ENCODE assay signal across 19 cellular contexts in the genomic region with DNA sequence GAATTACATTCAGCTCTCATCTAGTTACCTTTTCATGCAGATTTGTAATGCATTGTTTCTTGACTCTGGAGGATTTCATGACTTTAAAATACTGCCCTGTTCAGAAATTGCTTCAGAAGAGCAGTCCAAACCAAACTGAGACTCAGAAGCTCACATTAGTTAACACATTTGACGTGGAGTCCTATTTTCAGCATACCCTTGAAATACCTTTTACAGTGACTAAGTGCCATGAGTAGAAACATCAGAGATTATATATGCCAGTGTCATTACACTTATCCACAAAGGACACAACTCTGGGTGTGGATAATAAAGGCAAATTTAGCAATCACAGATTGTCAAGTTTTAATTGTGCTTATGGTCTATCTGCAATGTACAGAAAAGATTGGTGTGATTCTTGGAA.
"Had no signal": no experiment of that assay in that cellular context is flagged by ENCODE, and none has a peak within 500 bp of the region (broad histone marks: within the 10 kb centered on the region; RNA-seq: fewer than 3 reads in every experiment).

No MANE protein-coding gene starts in this region.

- DNase-seq: Kasumi-1, MM.1S, NCI-H1092 treated with DMSO at 0.1 percent for 48 hours, NCI-H1436, NCI-H187, NCI-H2029, NCI-H2081 treated with DMSO at 0.1 percent for 48 hours, NCI-H2171, NCI-H226, NCI-H446, NCI-H510A, NCI-H524 treated with DMSO at 0.1 percent for 48 hours, NCI-H69, NCI-H774, SK-N-SH had no signal

- H3K9me3 ChIP-seq: SK-N-SH had no signal

- H3K4me3 ChIP-seq: K562 had no signal

- H3K27ac ChIP-seq: KMS-11, RWPE1 had no signal

- FAIRE-seq: HepG2, K562 had no signal

- ATAC-seq: HepG2, K562 had no signal
